In the genomic region with DNA sequence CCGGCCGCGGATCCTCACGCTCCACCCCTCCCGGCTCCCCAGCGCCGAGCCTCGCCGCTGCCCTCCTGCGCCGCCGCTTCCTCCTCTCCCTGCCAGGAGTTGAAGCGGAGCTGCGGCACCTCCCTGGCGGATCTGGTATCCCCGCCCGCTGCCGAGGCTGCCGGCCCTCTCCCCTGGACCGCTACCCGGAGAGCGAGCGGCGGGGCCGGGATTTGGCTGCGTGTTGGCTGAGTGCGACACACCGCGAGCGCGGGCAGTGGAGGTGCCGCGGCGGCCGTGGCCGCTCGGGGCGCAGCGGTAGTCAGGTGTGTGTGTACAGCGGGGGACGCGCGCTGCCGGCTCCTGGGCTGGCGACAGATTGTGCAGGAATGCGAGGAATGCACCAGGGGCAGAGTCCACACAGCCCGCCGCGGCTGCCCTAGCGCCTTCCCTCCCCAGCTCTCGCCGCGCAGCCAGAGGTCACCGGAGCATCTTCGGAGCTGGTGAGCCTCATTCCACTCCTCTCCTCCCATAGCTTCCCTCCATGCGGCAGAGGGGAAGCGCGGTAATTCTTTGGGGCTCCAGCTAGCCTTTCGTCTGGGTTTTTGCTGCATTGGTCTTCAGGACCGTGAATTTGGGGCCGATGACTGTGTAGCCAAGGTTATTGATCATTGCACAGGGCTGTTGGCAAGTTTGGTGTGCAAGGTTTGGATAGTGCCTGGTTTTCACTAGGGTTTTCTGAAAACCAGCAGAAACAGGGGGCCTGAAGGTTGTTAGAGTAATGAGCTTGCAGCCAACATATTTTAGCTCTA, we compare ENCODE assay signal across 8 cellular contexts. TPM values are rescaled to one million over a fixed set of nuclear protein-coding genes. Genes with fewer than 3 reads are reported as not detected.
DNase-seq lines count a peak whose midpoint lies in the region; ATAC-seq and TF ChIP-seq lines count a peak whose summit lies in the region.

No MANE protein-coding gene starts in this region.

- H3K9ac ChIP-seq in ES-I3 (ENCODE audit: low read depth, low read length) (peak overlapping the region; percentile 93), iPS-15b (ENCODE audit: low read depth, low read length) (peak overlapping the region; percentile 75)

- peaks cover 61% of the 10 kb centered on the region for H3K4me1 Mint-ChIP-seq in brain

- DNase-seq in HuH-7 (ENCODE audit: low spot score) (peak; percentile 85), SW 1271 (lab: John Stamatoyannopoulos, UW) (peak; percentile 26 to 74), skeletal muscle cell (ENCODE audit: low read depth) (no peak)
- DNase-seq in NK-92 treated with Interleukin-12 subunit alpha and Interleukin-12 subunit beta, amount 100 ng/mL, for 24 hours (lab: John Stamatoyannopoulos, UW): no peak

- H3K9me3 ChIP-seq in ES-I3 (ENCODE audit: control insufficient read depth, insufficient read depth, low read length) (no peaks in the 10 kb centered on the region), iPS-15b (ENCODE audit: control insufficient read depth, insufficient read depth, low read length) (no peaks in the 10 kb centered on the region)

- H3K27me3 ChIP-seq in iPS-15b (ENCODE audit: control insufficient read depth, insufficient read depth, low read length): no peaks in the 10 kb centered on the region

- H3K27ac Mint-ChIP-seq in brain: peak overlapping the region; percentile 83 to 96 (median 89)

- H3K4me3 ChIP-seq in iPS-15b (ENCODE audit: low read depth, low read length): peak overlapping the region; percentile 95
- H3K4me3 ChIP-seq in skeletal muscle cell (ENCODE audit: low read depth, low read length): peak overlapping the region; percentile 83

- peak; percentile 50 for ATAC-seq in GM21529 (IDR thresholded peaks at IDR 0.05; ENCODE audit: unreplicated experiment)

- H3K4me1 ChIP-seq in ES-I3 (ENCODE audit: insufficient read depth, low read length): peaks cover 15% of the 10 kb centered on the region
- H3K4me1 ChIP-seq in iPS-15b (ENCODE audit: control insufficient read depth, insufficient read depth, low read length): peaks cover 15% of the 10 kb centered on the region

- no peaks in the 10 kb centered on the region for H3K36me3 Mint-ChIP-seq in brain

- H3K36me3 ChIP-seq in ES-I3 (ENCODE audit: insufficient read depth, low read length) (no peaks in the 10 kb centered on the region), iPS-15b (ENCODE audit: control insufficient read depth, insufficient read depth, low read length) (no peaks in the 10 kb centered on the region)

- TF ChIP-seq CTCF in brain (conservative IDR thresholded peaks at IDR 0.05): peak; percentile 25 to 47

- peak overlapping the region; percentile 97 to 99 (median 98) for H3K4me3 Mint-ChIP-seq in brain

- no peaks in the 10 kb centered on the region for H3K9me3 Mint-ChIP-seq in brain

- peaks cover 23% of the 10 kb centered on the region for H3K27me3 Mint-ChIP-seq in brain

RNA-seq across cellular contexts. Expression of a gene that starts 1.3 kb away (rescaled TPM):
- polyA plus RNA-seq in brain (ENCODE audit: insufficient read depth, low read depth, low replicate concordance): 76.0 TPM

RNA-seq across cellular contexts. Expression of a gene that starts 1.5 kb away (rescaled TPM):
- polyA plus RNA-seq in brain (ENCODE audit: insufficient read depth, low read depth, low replicate concordance): 0.64 TPM

Comparison
In these comparisons a context has a peak if more than half of its experiments do, and no peak if none do; other contexts are left out.
1. DNase-seq: peak in HuH-7 (single experiment) and SW 1271 (2 of 2); none in skeletal muscle cell (single experiment) and NK-92 treated with Interleukin-12 subunit alpha and Interleukin-12 subunit beta, amount 100 ng/mL, for 24 hours (single experiment).